4 cellular contexts compared by ENCODE assay signal in genomic region chrX:102458615-102459014, GRCh38. TPM values are rescaled to one million over a fixed set of nuclear protein-coding genes. Genes with fewer than 3 reads are reported as not detected.
"Had no signal": no experiment of that assay in that cellular context is flagged by ENCODE, and none has a peak within 500 bp of the region (broad histone marks: within the 10 kb centered on the region; RNA-seq: fewer than 3 reads in every experiment).

No MANE protein-coding gene starts in this region.

RNA-seq across cellular contexts. Expression of gene TCP11X2, which starts 13.0 kb away (rescaled TPM):
- total RNA-seq: H4, HFFc6, IMR-90, K562 had no signal
- polyA plus RNA-seq: IMR-90, K562 had no signal

RNA-seq across cellular contexts. Expression of gene NXF2B, which starts 18.8 kb away (rescaled TPM):
- total RNA-seq: HFFc6, IMR-90 had no signal
- polyA plus RNA-seq: IMR-90 had no signal
